In the genomic region with DNA sequence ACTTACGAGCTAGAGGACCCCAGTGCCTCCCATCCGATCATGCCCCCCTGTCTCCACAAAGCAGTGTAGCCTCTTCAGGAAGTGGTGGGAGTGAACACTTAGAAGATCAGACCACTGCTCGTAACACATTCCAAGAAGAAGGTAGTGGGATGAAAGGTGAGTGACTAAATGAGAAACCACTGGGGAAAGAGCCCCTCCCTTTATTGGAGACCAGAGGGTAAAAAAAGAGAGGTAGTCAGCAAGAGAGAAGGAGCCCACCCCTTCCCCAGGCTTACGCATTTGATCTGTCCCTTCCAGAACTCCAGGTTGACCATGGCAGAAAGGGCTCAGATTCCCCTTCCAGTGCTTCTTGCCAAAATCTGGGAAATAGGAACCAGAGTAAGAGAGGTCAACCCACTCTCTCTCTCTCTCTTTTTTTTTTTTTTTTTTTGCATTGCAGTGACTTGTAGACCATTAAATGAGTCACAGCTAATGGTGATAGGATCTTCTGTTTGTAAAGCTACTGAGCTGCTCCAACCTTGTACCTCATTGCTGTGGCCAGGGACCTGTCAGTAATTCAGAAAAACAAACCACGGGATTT, we compare ENCODE assay signal across 10 cellular contexts.
DNase-seq lines count a peak whose midpoint lies in the region; ATAC-seq and TF ChIP-seq lines count a peak whose summit lies in the region.
"Had no signal": no experiment of that assay in that cellular context is flagged by ENCODE, and none has a peak within 500 bp of the region (broad histone marks: within the 10 kb centered on the region; RNA-seq: fewer than 3 reads in every experiment).

No MANE protein-coding gene starts in this region.

- no peaks in the 10 kb centered on the region for H3K36me3 Mint-ChIP-seq in activated CD8-positive, alpha-beta T cell treated with anti-CD3 and anti-CD28 coated beads for 36 hours (ENCODE audit: low read depth)

- ATAC-seq in Right ventricle myocardium superior (ENCODE audit: poor library complexity) (no peak), aorta (ENCODE audit: low FRiP score) (no peak)
- ATAC-seq in activated CD8-positive, alpha-beta T cell treated with anti-CD3 and anti-CD28 coated beads for 36 hours = peak; percentile 81
- ATAC-seq in stimulated activated naive CD8-positive, alpha-beta T cell treated with anti-CD3 and anti-CD28 coated beads, Interleukin-15, amount 100 ng/mL, for 72 hours = peak; percentile 87
- ATAC-seq: left lung had no signal

- intact Hi-C loops in Right ventricle myocardium superior (cut with DNase I) = no loop called here
- intact Hi-C loops in activated CD8-positive, alpha-beta T cell treated with anti-CD3 and anti-CD28 coated beads for 36 hours (cut with micrococcal nuclease) = no loop called here
- intact Hi-C loops in aorta (cut with DNase I) = loop anchor here in 1 of 2 donors (5.0 kb wide), 1 partner anchor 35 kb away; no protein-coding TSS in a partner anchor

- 78 to 83% methylated on average over 5 of the region's 5 CpGs for WGBS in aorta, 2 donors

- DNase-seq in cardiac muscle cell (ENCODE audit: low read depth in 1 of 2, low spot score in 1 of 2) (peak in 1 of 2 donors; percentile 75), Right ventricle myocardium superior (no peak), fibroblast of mammary gland (ENCODE audit: low read depth) (peak; percentile 77), aorta (no peak), NCI-H2029 (lab: John Stamatoyannopoulos, UW) (no peak)
- DNase-seq in activated CD8-positive, alpha-beta T cell treated with anti-CD3 and anti-CD28 coated beads for 36 hours = peak; percentile 60
- DNase-seq in stimulated activated naive CD8-positive, alpha-beta T cell treated with anti-CD3 and anti-CD28 coated beads, Interleukin-15, amount 100 ng/mL, for 72 hours = peak; percentile 30 to 38
- DNase-seq in effector memory CD4-positive, alpha-beta T cell = no peak
- DNase-seq: CD4-positive, alpha-beta T cell; left lung had no signal

- POLR2A ChIA-PET in activated CD8-positive, alpha-beta T cell treated with anti-CD3 and anti-CD28 coated beads for 36 hours (lab: Charles Lee) = interaction anchor here (0.6 to 1.7 kb wide), 3 partner anchors 13 to 328 kb away, joined by 3 to 5 read pairs (median 4); no protein-coding TSS in a partner anchor

- peaks cover 61% of the 10 kb centered on the region for H3K4me1 Mint-ChIP-seq in activated CD8-positive, alpha-beta T cell treated with anti-CD3 and anti-CD28 coated beads for 36 hours (ENCODE audit: low read depth)
- peaks cover 85% of the 10 kb centered on the region for H3K4me1 Mint-ChIP-seq in stimulated activated naive CD8-positive, alpha-beta T cell treated with anti-CD3 and anti-CD28 coated beads, Interleukin-15, amount 100 ng/mL, for 72 hours

- CTCF ChIA-PET in activated CD8-positive, alpha-beta T cell treated with anti-CD3 and anti-CD28 coated beads for 36 hours (lab: Charles Lee) = interaction anchor here (1.0 to 2.7 kb wide), 2 partner anchors 36 to 173 kb away, joined by 3 to 11 read pairs; no protein-coding TSS in a partner anchor

- H3K27ac ChIP-seq in cardiac muscle cell (peak overlapping the region; percentile 2), aorta (ENCODE audit: low read depth in 1 of 2, low read length in 2 of 2) (peak overlapping the region in 1 of 2 donors; percentile 76)
- H3K27ac ChIP-seq in effector memory CD4-positive, alpha-beta T cell (ENCODE audit: insufficient read depth, low read length, poor library complexity, severe bottlenecking) = no peak overlapping the region
- H3K27ac ChIP-seq: left lung had no signal

- H3K9me3 ChIP-seq in cardiac muscle cell (ENCODE audit: low read depth) (no peaks in the 10 kb centered on the region), aorta (ENCODE audit: control insufficient read depth, low read length) (no peaks in the 10 kb centered on the region)
- no peaks in the 10 kb centered on the region for H3K9me3 ChIP-seq in effector memory CD4-positive, alpha-beta T cell (ENCODE audit: control insufficient read depth, low read length)
- H3K9me3 ChIP-seq: left lung had no signal

- peaks cover 50% of the 10 kb centered on the region for H3K4me1 ChIP-seq in cardiac muscle cell (ENCODE audit: low read depth)
- H3K4me1 ChIP-seq in aorta (ENCODE audit: control insufficient read depth in 1 of 2, insufficient read depth in 2 of 2, low read length in 2 of 2) = peaks cover 6 to 8% of the 10 kb centered on the region in 2 donors
- no peaks in the 10 kb centered on the region for H3K4me1 ChIP-seq in effector memory CD4-positive, alpha-beta T cell (ENCODE audit: control insufficient read depth, insufficient read depth, low read length, poor library complexity, severe bottlenecking)
- H3K4me1 ChIP-seq: left lung had no signal

- H3K4me3 ChIP-seq in cardiac muscle cell = no peak overlapping the region
- H3K4me3 ChIP-seq in fibroblast of mammary gland (ENCODE audit: control insufficient read depth, low read depth, low read length) = no peak overlapping the region
- no peak overlapping the region for H3K4me3 ChIP-seq in aorta (ENCODE audit: low read length in 2 of 2)
- H3K4me3 ChIP-seq in effector memory CD4-positive, alpha-beta T cell (ENCODE audit: insufficient read depth, low read depth, low read length, poor library complexity, severe bottlenecking) = no peak overlapping the region
- H3K4me3 ChIP-seq: left lung had no signal

- TF ChIP-seq CTCF in cardiac muscle cell (IDR thresholded peaks at IDR 0.05; ENCODE audit: low read depth, low read length) (no peak), fibroblast of mammary gland (conservative IDR thresholded peaks at IDR 0.05; ENCODE audit: control insufficient read depth, insufficient read depth, low read depth, low read length) (no peak)
- TF ChIP-seq CTCF in activated CD8-positive, alpha-beta T cell treated with anti-CD3 and anti-CD28 coated beads for 36 hours (IDR thresholded peaks at IDR 0.05) = no peak

- H3K27ac Mint-ChIP-seq in activated CD8-positive, alpha-beta T cell treated with anti-CD3 and anti-CD28 coated beads for 36 hours = peak overlapping the region; percentile 86
- H3K27ac Mint-ChIP-seq in stimulated activated naive CD8-positive, alpha-beta T cell treated with anti-CD3 and anti-CD28 coated beads, Interleukin-15, amount 100 ng/mL, for 72 hours = peak overlapping the region; percentile 40 to 85
- H3K27ac Mint-ChIP-seq: CD4-positive, alpha-beta T cell had no signal

- H3K36me3 ChIP-seq in cardiac muscle cell (no peaks in the 10 kb centered on the region), aorta (ENCODE audit: control insufficient read depth in 1 of 2, insufficient read depth in 2 of 2, low read length in 1 of 2) (no peaks in the 10 kb centered on the region)
- no peaks in the 10 kb centered on the region for H3K36me3 ChIP-seq in effector memory CD4-positive, alpha-beta T cell (ENCODE audit: control insufficient read depth, insufficient read depth, low read length)
- H3K36me3 ChIP-seq: left lung had no signal

- H3K4me3 Mint-ChIP-seq in activated CD8-positive, alpha-beta T cell treated with anti-CD3 and anti-CD28 coated beads for 36 hours = peak overlapping the region; percentile 23
- peak overlapping the region; percentile 73 to 75 for H3K4me3 Mint-ChIP-seq in stimulated activated naive CD8-positive, alpha-beta T cell treated with anti-CD3 and anti-CD28 coated beads, Interleukin-15, amount 100 ng/mL, for 72 hours
- H3K4me3 Mint-ChIP-seq: CD4-positive, alpha-beta T cell had no signal

- H3K9me3 Mint-ChIP-seq in activated CD8-positive, alpha-beta T cell treated with anti-CD3 and anti-CD28 coated beads for 36 hours = no peaks in the 10 kb centered on the region
- no peaks in the 10 kb centered on the region for H3K9me3 Mint-ChIP-seq in stimulated activated naive CD8-positive, alpha-beta T cell treated with anti-CD3 and anti-CD28 coated beads, Interleukin-15, amount 100 ng/mL, for 72 hours
- H3K9me3 Mint-ChIP-seq: CD4-positive, alpha-beta T cell had no signal

- H3K27me3 Mint-ChIP-seq in activated CD8-positive, alpha-beta T cell treated with anti-CD3 and anti-CD28 coated beads for 36 hours = peaks cover 7% of the 10 kb centered on the region
- H3K27me3 Mint-ChIP-seq in stimulated activated naive CD8-positive, alpha-beta T cell treated with anti-CD3 and anti-CD28 coated beads, Interleukin-15, amount 100 ng/mL, for 72 hours = no peaks in the 10 kb centered on the region
- H3K27me3 Mint-ChIP-seq: CD4-positive, alpha-beta T cell had no signal

- H3K27me3 ChIP-seq in cardiac muscle cell = no peaks in the 10 kb centered on the region
- H3K27me3 ChIP-seq in aorta (ENCODE audit: control insufficient read depth in 1 of 2, insufficient read depth in 2 of 2, low read length in 1 of 2) = no peaks in the 10 kb centered on the region
- H3K27me3 ChIP-seq in effector memory CD4-positive, alpha-beta T cell (replicated peaks; ENCODE audit: control insufficient read depth, insufficient read depth, low read length, poor library complexity, severe bottlenecking) = no peaks in the 10 kb centered on the region
- H3K27me3 ChIP-seq: left lung had no signal

Comparison
In these comparisons a context has a peak if more than half of its experiments do, and no peak if none do; other contexts are left out.
1. DNase-seq: peak in activated CD8-positive, alpha-beta T cell treated with anti-CD3 and anti-CD28 coated beads for 36 hours (single experiment), fibroblast of mammary gland (single experiment) and stimulated activated naive CD8-positive, alpha-beta T cell treated with anti-CD3 and anti-CD28 coated beads, Interleukin-15, amount 100 ng/mL, for 72 hours (2 of 2); none in Right ventricle myocardium superior (single experiment), aorta (0 of 2), effector memory CD4-positive, alpha-beta T cell (0 of 3) and NCI-H2029 (single experiment).
2. ATAC-seq: peak in activated CD8-positive, alpha-beta T cell treated with anti-CD3 and anti-CD28 coated beads for 36 hours (single experiment) and stimulated activated naive CD8-positive, alpha-beta T cell treated with anti-CD3 and anti-CD28 coated beads, Interleukin-15, amount 100 ng/mL, for 72 hours (single experiment); none in Right ventricle myocardium superior (single experiment) and aorta (single experiment).